In the genomic region with DNA sequence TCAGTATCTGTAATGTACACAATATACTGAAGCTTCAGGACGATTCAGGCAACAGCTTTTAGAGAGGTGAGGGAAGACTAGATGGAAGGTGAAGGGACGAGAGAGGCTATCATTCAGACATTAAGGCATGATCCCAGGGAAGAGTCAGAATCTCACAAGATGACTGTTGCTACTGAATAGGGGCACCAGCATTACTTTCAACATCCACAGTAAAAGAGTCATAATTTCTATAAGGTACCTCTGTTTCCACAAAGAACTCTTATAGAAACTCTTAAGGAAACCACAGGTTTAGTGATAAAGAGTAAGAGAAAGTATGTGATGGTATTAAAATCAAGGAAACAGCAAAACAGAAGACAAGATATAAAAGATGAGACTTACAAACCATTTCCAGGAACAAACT, we compare ENCODE assay signal across 22 cellular contexts. TPM values are rescaled to one million over a fixed set of nuclear protein-coding genes. Genes with fewer than 3 reads are reported as not detected.
DNase-seq lines count a peak whose midpoint lies in the region; ATAC-seq and TF ChIP-seq lines count a peak whose summit lies in the region.
"Had no signal": no experiment of that assay in that cellular context is flagged by ENCODE, and none has a peak within 500 bp of the region (broad histone marks: within the 10 kb centered on the region; RNA-seq: fewer than 3 reads in every experiment).

No MANE protein-coding gene starts in this region.

- no peaks in the 10 kb centered on the region for H3K9me2 ChIP-seq in OCI-LY7 (ENCODE audit: insufficient read depth, low read length)

- H4K20me1 ChIP-seq in OCI-LY7 (ENCODE audit: insufficient read depth, low read length) = peaks cover 22% of the 10 kb centered on the region; the same call in 1 of the 2 replicates

- H2AFZ ChIP-seq in OCI-LY7 (ENCODE audit: low read length) = no peak overlapping the region
- H2AFZ ChIP-seq: parathyroid adenoma had no signal

- no peak overlapping the region for H3K4me2 ChIP-seq in OCI-LY7 (ENCODE audit: low read length)

- H3K79me2 ChIP-seq in OCI-LY7 (ENCODE audit: insufficient read depth, low read depth, low read length) = peaks cover 54% of the 10 kb centered on the region
- H3K79me2 ChIP-seq: parathyroid adenoma had no signal

- peaks cover 86% of the 10 kb centered on the region for H3K36me3 Mint-ChIP-seq in activated T-cell treated with anti-CD3 and anti-CD28 coated beads, Interleukin-2, amount 50 U/mL, for 24 hours (ENCODE audit: low read depth)
- H3K36me3 Mint-ChIP-seq in activated naive CD8-positive, alpha-beta T cell treated with anti-CD3 and anti-CD28 coated beads, Interleukin-2, amount 50 U/mL, for 24 hours (ENCODE audit: low read depth) = peaks cover 78% of the 10 kb centered on the region
- H3K36me3 Mint-ChIP-seq in stimulated activated memory B cell treated with anti-CD40 and anti-IgM and Interleukin-4, amounts not matched to agents 10 μg/mL and 1 μg/mL and 100 μg/mL, for 72 hours = peaks cover 63% of the 10 kb centered on the region
- H3K36me3 Mint-ChIP-seq: brain had no signal

- H3K4me3 Mint-ChIP-seq in activated T-cell treated with anti-CD3 and anti-CD28 coated beads, Interleukin-2, amount 50 U/mL, for 24 hours = peak overlapping the region; percentile 68
- H3K4me3 Mint-ChIP-seq in activated naive CD8-positive, alpha-beta T cell treated with anti-CD3 and anti-CD28 coated beads, Interleukin-2, amount 50 U/mL, for 24 hours = peak overlapping the region; percentile 54
- no peak overlapping the region for H3K4me3 Mint-ChIP-seq in stimulated activated memory B cell treated with anti-CD40 and anti-IgM and Interleukin-4, amounts not matched to agents 10 μg/mL and 1 μg/mL and 100 μg/mL, for 72 hours
- H3K4me3 Mint-ChIP-seq: brain, CD14-positive monocyte had no signal

- intact Hi-C loops in OCI-LY7 (cut with micrococcal nuclease; ENCODE audit: unreplicated experiment) = no loop called here

- peaks cover 7% of the 10 kb centered on the region; the same call in 1 of the 2 replicates for H3K9me3 ChIP-seq in OCI-LY7 (ENCODE audit: low read length)
- H3K9me3 ChIP-seq: right lobe of liver had no signal

- CTCF ChIA-PET in OCI-LY7 (lab: Charles Lee; ENCODE audit: unreplicated experiment) = no interaction called here

- POLR2A ChIA-PET in OCI-LY7 (lab: Charles Lee) = interaction anchor here (1.2 to 2.4 kb wide), 6 partner anchors 9 to 27 kb away, joined by 4 to 10 read pairs (median 5); no protein-coding TSS in a partner anchor

- peaks cover 94% of the 10 kb centered on the region for H3K36me3 ChIP-seq in OCI-LY7 (ENCODE audit: insufficient read depth, low read length)
- H3K36me3 ChIP-seq: right lobe of liver, WERI-Rb-1 had no signal

- H3K9me3 Mint-ChIP-seq in activated T-cell treated with anti-CD3 and anti-CD28 coated beads, Interleukin-2, amount 50 U/mL, for 24 hours = no peaks in the 10 kb centered on the region
- no peaks in the 10 kb centered on the region for H3K9me3 Mint-ChIP-seq in activated naive CD8-positive, alpha-beta T cell treated with anti-CD3 and anti-CD28 coated beads, Interleukin-2, amount 50 U/mL, for 24 hours
- H3K9me3 Mint-ChIP-seq in stimulated activated memory B cell treated with anti-CD40 and anti-IgM and Interleukin-4, amounts not matched to agents 10 μg/mL and 1 μg/mL and 100 μg/mL, for 72 hours = peaks cover 2% of the 10 kb centered on the region
- H3K9me3 Mint-ChIP-seq: CD14-positive monocyte had no signal

- peak overlapping the region; percentile 93 for H3K27ac Mint-ChIP-seq in activated T-cell treated with anti-CD3 and anti-CD28 coated beads, Interleukin-2, amount 50 U/mL, for 24 hours
- peak overlapping the region; percentile 97 for H3K27ac Mint-ChIP-seq in activated naive CD8-positive, alpha-beta T cell treated with anti-CD3 and anti-CD28 coated beads, Interleukin-2, amount 50 U/mL, for 24 hours
- peak overlapping the region; percentile 61 for H3K27ac Mint-ChIP-seq in stimulated activated memory B cell treated with anti-CD40 and anti-IgM and Interleukin-4, amounts not matched to agents 10 μg/mL and 1 μg/mL and 100 μg/mL, for 72 hours
- H3K27ac Mint-ChIP-seq: brain had no signal

- H3K4me1 Mint-ChIP-seq in activated T-cell treated with anti-CD3 and anti-CD28 coated beads, Interleukin-2, amount 50 U/mL, for 24 hours (ENCODE audit: low read depth) = peaks cover 67% of the 10 kb centered on the region
- H3K4me1 Mint-ChIP-seq in activated naive CD8-positive, alpha-beta T cell treated with anti-CD3 and anti-CD28 coated beads, Interleukin-2, amount 50 U/mL, for 24 hours = peaks cover 64% of the 10 kb centered on the region
- peaks cover 43% of the 10 kb centered on the region for H3K4me1 Mint-ChIP-seq in stimulated activated memory B cell treated with anti-CD40 and anti-IgM and Interleukin-4, amounts not matched to agents 10 μg/mL and 1 μg/mL and 100 μg/mL, for 72 hours
- H3K4me1 Mint-ChIP-seq: brain had no signal

- H3K4me3 ChIP-seq in OCI-LY7 (ENCODE audit: low read depth, low read length, poor library complexity, severe bottlenecking) = no peak overlapping the region
- H3K4me3 ChIP-seq: right lobe of liver had no signal

- H3K27me3 Mint-ChIP-seq in activated T-cell treated with anti-CD3 and anti-CD28 coated beads, Interleukin-2, amount 50 U/mL, for 24 hours = no peaks in the 10 kb centered on the region
- no peaks in the 10 kb centered on the region for H3K27me3 Mint-ChIP-seq in activated naive CD8-positive, alpha-beta T cell treated with anti-CD3 and anti-CD28 coated beads, Interleukin-2, amount 50 U/mL, for 24 hours
- no peaks in the 10 kb centered on the region for H3K27me3 Mint-ChIP-seq in stimulated activated memory B cell treated with anti-CD40 and anti-IgM and Interleukin-4, amounts not matched to agents 10 μg/mL and 1 μg/mL and 100 μg/mL, for 72 hours
- H3K27me3 Mint-ChIP-seq: brain had no signal

- no peak for TF ChIP-seq CTCF in OCI-LY7 (conservative IDR thresholded peaks at IDR 0.05; ENCODE audit: low read length)

- DNase-seq in activated T-cell treated with anti-CD3 and anti-CD28 coated beads, Interleukin-2, amount 50 U/mL, for 24 hours = no peak
- DNase-seq in activated T-cell treated with anti-CD3 and anti-CD28 coated beads for 4 hours (no peak), OCI-LY7 (ENCODE audit: low spot score) (no peak), DMS114 treated with DMSO at 0.1 percent for 48 hours (lab: John Stamatoyannopoulos, UW; ENCODE audit: unreplicated experiment) (no peak), iPS-NIHi11 (ENCODE audit: low spot score) (no peak)
- DNase-seq in activated naive CD8-positive, alpha-beta T cell treated with anti-CD3 and anti-CD28 coated beads, Interleukin-2, amount 50 U/mL, for 24 hours = no peak
- DNase-seq in stimulated activated CD4-positive, alpha-beta T cell treated with anti-CD3 and anti-CD28 coated beads, Interleukin-12 subunit alpha, Interleukin-12 subunit beta, amount 100 ng/mL, for 4 hours = no peak
- DNase-seq: KG1; mesenchymal stem cell; NCI-H1694; NCI-H69; right lobe of liver; Right ventricle myocardium superior; stimulated activated CD4-positive, alpha-beta T cell treated with anti-CD3 and anti-CD28 coated beads, Interleukin-15, amount 100 ng/mL, for 24 hours; WERI-Rb-1 had no signal

- peak; percentile 60 for ATAC-seq in activated naive CD8-positive, alpha-beta T cell treated with anti-CD3 and anti-CD28 coated beads, Interleukin-2, amount 50 U/mL, for 24 hours
- ATAC-seq in stimulated activated memory B cell treated with anti-CD40 and anti-IgM and Interleukin-4, amounts not matched to agents 10 μg/mL and 1 μg/mL and 100 μg/mL, for 72 hours = no peak

- no peak overlapping the region for H3K27ac ChIP-seq in OCI-LY7 (ENCODE audit: low read depth, low read length, poor library complexity, severe bottlenecking)
- H3K27ac ChIP-seq: parathyroid adenoma, right lobe of liver, WERI-Rb-1 had no signal

- BruUV-seq in OCI-LY7 (replicated peaks; lab: Mats Ljungman, UMichigan) = TSS peak; percentile 10

- H3K4me1 ChIP-seq in OCI-LY7 (ENCODE audit: insufficient read depth, low read length, poor library complexity, severe bottlenecking) = peaks cover 20% of the 10 kb centered on the region
- H3K4me1 ChIP-seq: parathyroid adenoma, right lobe of liver had no signal

RNA-seq across cellular contexts. Expression of a gene that starts 23.0 kb away (rescaled TPM):
- 292 and 319 TPM in 2 replicates for total RNA-seq in OCI-LY7 (2014; rRNA removed; shearing (Covaris generic))
- total RNA-seq in OCI-LY7 (2022) = 546 and 565 TPM in 2 replicates
- total RNA-seq: HT-29 had no signal

RNA-seq across cellular contexts. Expression of a gene that starts 52.7 kb away (rescaled TPM):
- total RNA-seq in OCI-LY7 (2014; rRNA removed; shearing (Covaris generic)) = not detected in 2 replicates
- not detected in 2 replicates for total RNA-seq in OCI-LY7 (2022)
- total RNA-seq: HT-29, Right ventricle myocardium superior had no signal

RNA-seq across cellular contexts. Expression of a gene that starts 54.1 kb away (rescaled TPM):
- not detected in 2 replicates for total RNA-seq in OCI-LY7 (2014; rRNA removed; shearing (Covaris generic))
- not detected in 2 replicates for total RNA-seq in OCI-LY7 (2022)
- total RNA-seq: fibroblast of lung, glomerular endothelial cell, HT-29, Right ventricle myocardium superior had no signal
